1 cellular context compared by ENCODE assay signal in the genomic region with DNA sequence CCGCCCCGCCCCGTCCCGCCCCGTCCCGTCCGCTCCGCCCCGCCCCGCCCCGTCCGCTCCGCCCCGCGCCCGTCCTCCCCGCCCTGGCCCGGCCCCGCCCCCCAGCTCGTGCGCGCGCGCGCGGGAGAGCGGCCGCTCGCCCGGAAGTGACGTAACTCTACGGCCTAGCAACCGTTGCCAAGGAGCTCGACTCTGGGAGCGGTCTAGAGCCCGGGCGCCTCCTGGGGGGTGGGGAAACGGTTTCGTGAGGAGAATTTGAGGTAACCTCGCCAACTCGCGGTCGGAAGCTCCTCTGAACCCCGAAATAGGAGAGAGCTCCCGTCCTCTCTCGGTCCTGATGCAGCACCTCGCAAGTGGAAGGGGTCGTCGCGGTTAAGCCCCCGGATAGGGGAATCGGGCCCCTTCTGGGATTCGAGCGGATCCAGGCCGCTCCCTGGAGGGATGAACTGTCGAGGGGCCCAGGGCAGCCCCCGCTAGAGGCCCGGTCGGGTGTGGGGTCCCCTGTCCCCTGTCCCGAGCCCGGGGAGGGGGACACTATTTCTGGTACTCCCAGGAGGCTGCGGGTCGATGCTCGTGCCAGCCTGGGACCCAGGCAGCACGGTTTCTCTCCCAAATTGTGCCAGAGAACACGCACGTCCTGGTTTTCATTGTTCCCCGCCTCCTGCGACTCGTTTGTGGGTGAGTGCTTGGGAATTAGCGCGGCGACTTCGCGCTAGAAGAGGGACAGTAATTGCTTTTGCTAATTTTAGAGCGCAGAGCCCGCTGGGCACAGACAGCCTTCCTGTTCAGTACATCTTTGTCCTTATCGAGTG.
TF ChIP-seq lines count a peak whose summit lies in the region.

A gene with protein sequence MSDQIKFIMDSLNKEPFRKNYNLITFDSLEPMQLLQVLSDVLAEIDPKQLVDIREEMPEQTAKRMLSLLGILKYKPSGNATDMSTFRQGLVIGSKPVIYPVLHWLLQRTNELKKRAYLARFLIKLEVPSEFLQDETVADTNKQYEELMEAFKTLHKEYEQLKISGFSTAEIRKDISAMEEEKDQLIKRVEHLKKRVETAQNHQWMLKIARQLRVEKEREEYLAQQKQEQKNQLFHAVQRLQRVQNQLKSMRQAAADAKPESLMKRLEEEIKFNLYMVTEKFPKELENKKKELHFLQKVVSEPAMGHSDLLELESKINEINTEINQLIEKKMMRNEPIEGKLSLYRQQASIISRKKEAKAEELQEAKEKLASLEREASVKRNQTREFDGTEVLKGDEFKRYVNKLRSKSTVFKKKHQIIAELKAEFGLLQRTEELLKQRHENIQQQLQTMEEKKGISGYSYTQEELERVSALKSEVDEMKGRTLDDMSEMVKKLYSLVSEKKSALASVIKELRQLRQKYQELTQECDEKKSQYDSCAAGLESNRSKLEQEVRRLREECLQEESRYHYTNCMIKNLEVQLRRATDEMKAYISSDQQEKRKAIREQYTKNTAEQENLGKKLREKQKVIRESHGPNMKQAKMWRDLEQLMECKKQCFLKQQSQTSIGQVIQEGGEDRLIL (plus strand): TSS at position 174 of the 812 bp plus-strand sequence. CDS start 3,024 bp downstream, outside the sequence.

TF ChIP-seq in HepG2, 621 proteins besides CTCF, POLR2A, EP300 and RAD21 (continued from another document and continues in another):
- TF ChIP-seq, protein P1, sequence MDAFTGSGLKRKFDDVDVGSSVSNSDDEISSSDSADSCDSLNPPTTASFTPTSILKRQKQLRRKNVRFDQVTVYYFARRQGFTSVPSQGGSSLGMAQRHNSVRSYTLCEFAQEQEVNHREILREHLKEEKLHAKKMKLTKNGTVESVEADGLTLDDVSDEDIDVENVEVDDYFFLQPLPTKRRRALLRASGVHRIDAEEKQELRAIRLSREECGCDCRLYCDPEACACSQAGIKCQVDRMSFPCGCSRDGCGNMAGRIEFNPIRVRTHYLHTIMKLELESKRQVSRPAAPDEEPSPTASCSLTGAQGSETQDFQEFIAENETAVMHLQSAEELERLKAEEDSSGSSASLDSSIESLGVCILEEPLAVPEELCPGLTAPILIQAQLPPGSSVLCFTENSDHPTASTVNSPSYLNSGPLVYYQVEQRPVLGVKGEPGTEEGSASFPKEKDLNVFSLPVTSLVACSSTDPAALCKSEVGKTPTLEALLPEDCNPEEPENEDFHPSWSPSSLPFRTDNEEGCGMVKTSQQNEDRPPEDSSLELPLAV (CRISPR knock-in tag; conservative IDR thresholded peaks at IDR 0.05; ENCODE audit: low read depth), result no peak
- TF ChIP-seq ZKSCAN5 (CRISPR knock-in tag; IDR thresholded peaks at IDR 0.05) (0 out of 2 replicates have a peak, but pooled peaks have one; percentile 42), SP4 (CRISPR knock-in tag; IDR thresholded peaks at IDR 0.05) (peak; percentile 60), TSC22D2 (CRISPR knock-in tag; IDR thresholded peaks at IDR 0.05; ENCODE audit: borderline replicate concordance) (no peak), ZNF101 (CRISPR knock-in tag; IDR thresholded peaks at IDR 0.05; ENCODE audit: borderline replicate concordance, low read depth) (no peak), MTA3 (CRISPR knock-in tag; IDR thresholded peaks at IDR 0.05) (no peak), FOSL2 (CRISPR knock-in tag; IDR thresholded peaks at IDR 0.05) (no peak), ZNF546 (CRISPR knock-in tag; conservative IDR thresholded peaks at IDR 0.05) (no peak), IRX3 (CRISPR knock-in tag; IDR thresholded peaks at IDR 0.05; ENCODE audit: borderline replicate concordance, low read depth) (no peak), ZFP82 (CRISPR knock-in tag; IDR thresholded peaks at IDR 0.05; ENCODE audit: borderline replicate concordance) (no peak), SIN3A (IDR thresholded peaks at IDR 0.05; ENCODE audit: borderline replicate concordance, low read depth, low read length) (peak; percentile 95; the same call in 1 of the 2 replicates), EED (CRISPR knock-in tag; IDR thresholded peaks at IDR 0.05) (no peak), ZNF713 (CRISPR knock-in tag; IDR thresholded peaks at IDR 0.05) (no peak), ZNF672 (CRISPR knock-in tag; IDR thresholded peaks at IDR 0.05) (no peak), ZNF614 (CRISPR knock-in tag; IDR thresholded peaks at IDR 0.05; ENCODE audit: borderline replicate concordance) (no peak), ZNF335 (CRISPR knock-in tag; IDR thresholded peaks at IDR 0.05) (0 out of 2 replicates have a peak, but pooled peaks have one; percentile 40), NKX3-1 (CRISPR knock-in tag; IDR thresholded peaks at IDR 0.05) (no peak), ZNF746 (CRISPR knock-in tag; IDR thresholded peaks at IDR 0.05) (no peak), ELF1 (CRISPR knock-in tag; IDR thresholded peaks at IDR 0.05) (no peak; the same call in 1 of the 2 replicates), RBFOX2 (IDR thresholded peaks at IDR 0.05; ENCODE audit: low read depth, low read length) (peak; percentile 42), ZNF33B (CRISPR knock-in tag; IDR thresholded peaks at IDR 0.05) (no peak), ZNF83 (CRISPR knock-in tag; IDR thresholded peaks at IDR 0.05; ENCODE audit: borderline replicate concordance) (no peak), HNRNPH1 (optimal IDR thresholded peaks at IDR 0.05; ENCODE audit: low read depth, low read length) (no peak), HNRNPK (IDR thresholded peaks at IDR 0.05; ENCODE audit: low read depth, low read length, poor library complexity, severe bottlenecking) (no peak), ZNF205 (CRISPR knock-in tag; IDR thresholded peaks at IDR 0.05) (peak; percentile 52; the same call in 1 of the 2 replicates), ZSCAN21 (CRISPR knock-in tag; IDR thresholded peaks at IDR 0.05; ENCODE audit: borderline replicate concordance) (no peak), TCF7L2 (IDR thresholded peaks at IDR 0.05; ENCODE audit: low read depth, low read length) (no peak), ZNF670 (CRISPR knock-in tag; IDR thresholded peaks at IDR 0.05; ENCODE audit: borderline replicate concordance) (no peak), ZNF33A (CRISPR knock-in tag; IDR thresholded peaks at IDR 0.05; ENCODE audit: borderline replicate concordance) (no peak), FOXC1 (CRISPR knock-in tag; IDR thresholded peaks at IDR 0.05; ENCODE audit: borderline replicate concordance) (no peak), AGO2 (optimal IDR thresholded peaks at IDR 0.05; ENCODE audit: low read depth, low read length) (peak; percentile 55), NFIC (IDR thresholded peaks at IDR 0.05; ENCODE audit: low read length) (no peak), ZNF431 (CRISPR knock-in tag; IDR thresholded peaks at IDR 0.05; ENCODE audit: borderline replicate concordance, low read depth) (no peak), ZNF333 (CRISPR knock-in tag; IDR thresholded peaks at IDR 0.05; ENCODE audit: borderline replicate concordance) (0 out of 2 replicates have a peak, but pooled peaks have one; percentile 46)
- TF ChIP-seq, protein P2, sequence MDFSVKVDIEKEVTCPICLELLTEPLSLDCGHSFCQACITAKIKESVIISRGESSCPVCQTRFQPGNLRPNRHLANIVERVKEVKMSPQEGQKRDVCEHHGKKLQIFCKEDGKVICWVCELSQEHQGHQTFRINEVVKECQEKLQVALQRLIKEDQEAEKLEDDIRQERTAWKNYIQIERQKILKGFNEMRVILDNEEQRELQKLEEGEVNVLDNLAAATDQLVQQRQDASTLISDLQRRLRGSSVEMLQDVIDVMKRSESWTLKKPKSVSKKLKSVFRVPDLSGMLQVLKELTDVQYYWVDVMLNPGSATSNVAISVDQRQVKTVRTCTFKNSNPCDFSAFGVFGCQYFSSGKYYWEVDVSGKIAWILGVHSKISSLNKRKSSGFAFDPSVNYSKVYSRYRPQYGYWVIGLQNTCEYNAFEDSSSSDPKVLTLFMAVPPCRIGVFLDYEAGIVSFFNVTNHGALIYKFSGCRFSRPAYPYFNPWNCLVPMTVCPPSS (IDR thresholded peaks at IDR 0.05), result no peak
- TF ChIP-seq, protein P3, sequence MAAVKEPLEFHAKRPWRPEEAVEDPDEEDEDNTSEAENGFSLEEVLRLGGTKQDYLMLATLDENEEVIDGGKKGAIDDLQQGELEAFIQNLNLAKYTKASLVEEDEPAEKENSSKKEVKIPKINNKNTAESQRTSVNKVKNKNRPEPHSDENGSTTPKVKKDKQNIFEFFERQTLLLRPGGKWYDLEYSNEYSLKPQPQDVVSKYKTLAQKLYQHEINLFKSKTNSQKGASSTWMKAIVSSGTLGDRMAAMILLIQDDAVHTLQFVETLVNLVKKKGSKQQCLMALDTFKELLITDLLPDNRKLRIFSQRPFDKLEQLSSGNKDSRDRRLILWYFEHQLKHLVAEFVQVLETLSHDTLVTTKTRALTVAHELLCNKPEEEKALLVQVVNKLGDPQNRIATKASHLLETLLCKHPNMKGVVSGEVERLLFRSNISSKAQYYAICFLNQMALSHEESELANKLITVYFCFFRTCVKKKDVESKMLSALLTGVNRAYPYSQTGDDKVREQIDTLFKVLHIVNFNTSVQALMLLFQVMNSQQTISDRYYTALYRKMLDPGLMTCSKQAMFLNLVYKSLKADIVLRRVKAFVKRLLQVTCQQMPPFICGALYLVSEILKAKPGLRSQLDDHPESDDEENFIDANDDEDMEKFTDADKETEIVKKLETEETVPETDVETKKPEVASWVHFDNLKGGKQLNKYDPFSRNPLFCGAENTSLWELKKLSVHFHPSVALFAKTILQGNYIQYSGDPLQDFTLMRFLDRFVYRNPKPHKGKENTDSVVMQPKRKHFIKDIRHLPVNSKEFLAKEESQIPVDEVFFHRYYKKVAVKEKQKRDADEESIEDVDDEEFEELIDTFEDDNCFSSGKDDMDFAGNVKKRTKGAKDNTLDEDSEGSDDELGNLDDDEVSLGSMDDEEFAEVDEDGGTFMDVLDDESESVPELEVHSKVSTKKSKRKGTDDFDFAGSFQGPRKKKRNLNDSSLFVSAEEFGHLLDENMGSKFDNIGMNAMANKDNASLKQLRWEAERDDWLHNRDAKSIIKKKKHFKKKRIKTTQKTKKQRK (IDR thresholded peaks at IDR 0.05; ENCODE audit: low read length), result no peak
- TF ChIP-seq, protein P4, sequence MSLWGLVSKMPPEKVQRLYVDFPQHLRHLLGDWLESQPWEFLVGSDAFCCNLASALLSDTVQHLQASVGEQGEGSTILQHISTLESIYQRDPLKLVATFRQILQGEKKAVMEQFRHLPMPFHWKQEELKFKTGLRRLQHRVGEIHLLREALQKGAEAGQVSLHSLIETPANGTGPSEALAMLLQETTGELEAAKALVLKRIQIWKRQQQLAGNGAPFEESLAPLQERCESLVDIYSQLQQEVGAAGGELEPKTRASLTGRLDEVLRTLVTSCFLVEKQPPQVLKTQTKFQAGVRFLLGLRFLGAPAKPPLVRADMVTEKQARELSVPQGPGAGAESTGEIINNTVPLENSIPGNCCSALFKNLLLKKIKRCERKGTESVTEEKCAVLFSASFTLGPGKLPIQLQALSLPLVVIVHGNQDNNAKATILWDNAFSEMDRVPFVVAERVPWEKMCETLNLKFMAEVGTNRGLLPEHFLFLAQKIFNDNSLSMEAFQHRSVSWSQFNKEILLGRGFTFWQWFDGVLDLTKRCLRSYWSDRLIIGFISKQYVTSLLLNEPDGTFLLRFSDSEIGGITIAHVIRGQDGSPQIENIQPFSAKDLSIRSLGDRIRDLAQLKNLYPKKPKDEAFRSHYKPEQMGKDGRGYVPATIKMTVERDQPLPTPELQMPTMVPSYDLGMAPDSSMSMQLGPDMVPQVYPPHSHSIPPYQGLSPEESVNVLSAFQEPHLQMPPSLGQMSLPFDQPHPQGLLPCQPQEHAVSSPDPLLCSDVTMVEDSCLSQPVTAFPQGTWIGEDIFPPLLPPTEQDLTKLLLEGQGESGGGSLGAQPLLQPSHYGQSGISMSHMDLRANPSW (CRISPR knock-in tag; IDR thresholded peaks at IDR 0.05; ENCODE audit: borderline replicate concordance), result no peak
- TF ChIP-seq, protein P5, sequence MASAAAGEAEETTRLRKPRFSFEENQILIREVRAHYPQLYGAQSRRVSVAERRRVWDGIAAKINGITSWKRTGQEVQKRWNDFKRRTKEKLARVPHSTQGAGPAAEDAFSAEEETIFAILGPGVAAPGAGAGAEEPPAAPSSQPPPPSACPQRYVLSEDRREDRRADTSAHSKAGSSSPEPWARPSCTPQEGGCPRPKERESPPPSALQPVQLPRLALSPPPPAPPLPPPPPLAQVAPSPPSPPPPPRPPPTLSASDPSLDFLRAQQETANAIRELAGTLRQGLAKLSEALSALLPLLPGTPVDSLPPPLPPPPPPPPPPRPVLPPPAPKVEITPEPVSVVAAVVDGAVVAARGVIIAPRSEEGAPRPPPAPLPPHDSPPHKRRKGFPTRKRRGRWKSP (CRISPR knock-in tag; IDR thresholded peaks at IDR 0.05), result no peak
- TF ChIP-seq, protein P6, sequence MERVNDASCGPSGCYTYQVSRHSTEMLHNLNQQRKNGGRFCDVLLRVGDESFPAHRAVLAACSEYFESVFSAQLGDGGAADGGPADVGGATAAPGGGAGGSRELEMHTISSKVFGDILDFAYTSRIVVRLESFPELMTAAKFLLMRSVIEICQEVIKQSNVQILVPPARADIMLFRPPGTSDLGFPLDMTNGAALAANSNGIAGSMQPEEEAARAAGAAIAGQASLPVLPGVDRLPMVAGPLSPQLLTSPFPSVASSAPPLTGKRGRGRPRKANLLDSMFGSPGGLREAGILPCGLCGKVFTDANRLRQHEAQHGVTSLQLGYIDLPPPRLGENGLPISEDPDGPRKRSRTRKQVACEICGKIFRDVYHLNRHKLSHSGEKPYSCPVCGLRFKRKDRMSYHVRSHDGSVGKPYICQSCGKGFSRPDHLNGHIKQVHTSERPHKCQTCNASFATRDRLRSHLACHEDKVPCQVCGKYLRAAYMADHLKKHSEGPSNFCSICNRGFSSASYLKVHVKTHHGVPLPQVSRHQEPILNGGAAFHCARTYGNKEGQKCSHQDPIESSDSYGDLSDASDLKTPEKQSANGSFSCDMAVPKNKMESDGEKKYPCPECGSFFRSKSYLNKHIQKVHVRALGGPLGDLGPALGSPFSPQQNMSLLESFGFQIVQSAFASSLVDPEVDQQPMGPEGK (CRISPR knock-in tag; IDR thresholded peaks at IDR 0.05), result peak; percentile 68
